ENCODE assay signal across 25 cellular contexts in the genomic region with DNA sequence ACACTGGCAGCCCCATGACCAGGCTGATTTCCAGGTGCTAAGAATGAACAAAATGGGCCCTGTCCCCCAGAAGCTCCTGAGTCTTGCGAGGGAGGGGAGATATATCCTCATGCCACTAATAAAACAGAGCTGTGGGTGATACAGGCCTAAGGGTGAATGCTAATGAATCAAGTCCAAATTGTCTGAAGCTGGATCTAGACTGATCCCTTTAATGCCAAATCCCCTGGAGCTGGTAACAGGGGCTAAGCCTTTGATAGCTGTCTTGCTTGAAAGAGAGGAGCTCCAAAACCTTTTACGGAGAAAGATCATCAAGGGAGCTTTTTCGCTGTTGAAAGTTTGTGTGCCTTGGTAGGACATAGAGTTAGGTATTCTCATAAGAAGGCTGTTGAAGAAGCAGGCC.
A peak's percentile ranks its signal among the peaks of the same experiment; 100 is the strongest.
DNase-seq lines count a peak whose midpoint lies in the region; ATAC-seq and TF ChIP-seq lines count a peak whose summit lies in the region.
"Had no signal": no experiment of that assay in that cellular context is flagged by ENCODE, and none has a peak within 500 bp of the region (broad histone marks: within the 10 kb centered on the region; RNA-seq: fewer than 3 reads in every experiment).

No MANE protein-coding gene starts in this region.

- H3K4me3 ChIP-seq in BLaER1 treated with 17β-estradiol and CSF1 and Interleukin-3, amounts not matched to agents 10 nM and 100 nM, result peak overlapping the region in 2 of 10 experiments; percentile 11 to 14; a peak in 2 of 20 replicates
- H3K4me3 ChIP-seq in dorsolateral prefrontal cortex (no peak overlapping the region), GM23338 (no peak overlapping the region)
- H3K4me3 ChIP-seq: A549, SJSA1, skin epidermis, transverse colon had no signal

- H3K9ac ChIP-seq in BLaER1 treated with 17β-estradiol and CSF1 and Interleukin-3, amounts not matched to agents 10 nM and 100 nM, result peak overlapping the region in 4 of 11 experiments; percentile 10 to 41 (median 36); a peak in 4 of 22 replicates

- no peaks in the 10 kb centered on the region for H3F3A ChIP-seq in GM23338 (replicated peaks; ENCODE audit: low read depth)

- H3K4me2 ChIP-seq in BLaER1 treated with 17β-estradiol and CSF1 and Interleukin-3, amounts not matched to agents 10 nM and 100 nM, result peak overlapping the region in 10 of 11 experiments; percentile 49 to 91 (median 78); a peak in 16 of 22 replicates
- no peak overlapping the region for H3K4me2 ChIP-seq in GM23338
- H3K4me2 ChIP-seq: A549 had no signal

- peak overlapping the region in 10 of 11 experiments; percentile 3 to 76 (median 54); a peak in 16 of 22 replicates for H3K27ac ChIP-seq in BLaER1 treated with 17β-estradiol and CSF1 and Interleukin-3, amounts not matched to agents 10 nM and 100 nM
- H3K27ac ChIP-seq in dorsolateral prefrontal cortex (peak overlapping the region in 54 of 59 donors; percentile 14 to 99 (median 92)), GM23338 (ENCODE audit: low read depth) (no peak overlapping the region)
- H3K27ac ChIP-seq: A549, SJSA1, transverse colon had no signal

- no peaks in the 10 kb centered on the region for H3K27me3 Mint-ChIP-seq in progenitor cell of endocrine pancreas
- peaks cover 2% of the 10 kb centered on the region for H3K27me3 Mint-ChIP-seq in GM23338 (ENCODE audit: insufficient read depth, low read depth, poor library complexity)
- H3K27me3 Mint-ChIP-seq: activated B cell treated with CpG ODN at 0.5 μM for 24 hours; activated CD4-positive, alpha-beta memory T cell treated with anti-CD3 and anti-CD28 coated beads for 36 hours; stimulated activated naive B cell treated with anti-CD40 and anti-IgM and Interleukin-4, amounts not matched to agents 10 μg/mL and 1 μg/mL and 100 μg/mL, for 72 hours had no signal

- peaks cover 0 to 26% (median 6%) of the 10 kb centered on the region in 11 experiments; a peak in 11 of 22 replicates for H3K36me3 ChIP-seq in BLaER1 treated with 17β-estradiol and CSF1 and Interleukin-3, amounts not matched to agents 10 nM and 100 nM
- H3K36me3 ChIP-seq in GM23338 (ENCODE audit: insufficient read depth), result no peaks in the 10 kb centered on the region
- H3K36me3 ChIP-seq: BE2C, SJSA1, transverse colon had no signal

- H3K9me2 ChIP-seq in GM23338 (ENCODE audit: insufficient read depth), result peaks cover 13% of the 10 kb centered on the region; the same call in 1 of the 2 replicates

- H3K9me3 ChIP-seq in BLaER1 treated with 17β-estradiol and CSF1 and Interleukin-3, amounts not matched to agents 10 nM and 100 nM (replicated peaks in 1 of 11), result peaks cover 0 to 11% (median 0%) of the 10 kb centered on the region in 11 experiments; a peak in 4 of 22 replicates
- H3K9me3 ChIP-seq: A549, BE2C, SJSA1, transverse colon had no signal

- TF ChIP-seq CTCF in dorsolateral prefrontal cortex (IDR thresholded peaks at IDR 0.05 in 54 of 56, conservative IDR thresholded peaks at IDR 0.05 in 2 of 56; ENCODE audit: low read depth in 1 of 56, partially characterized antibody in 56 of 56) (no peak), progenitor cell of endocrine pancreas (IDR thresholded peaks at IDR 0.05; ENCODE audit: unreplicated experiment) (no peak), GM23338 (conservative IDR thresholded peaks at IDR 0.05; ENCODE audit: low read depth in 2 of 2) (no peak)

- H3K27ac Mint-ChIP-seq in progenitor cell of endocrine pancreas (peak overlapping the region; percentile 81), GM23338 (no peak overlapping the region)
- H3K27ac Mint-ChIP-seq: activated B cell treated with CpG ODN at 0.5 μM for 24 hours; activated CD4-positive, alpha-beta memory T cell treated with anti-CD3 and anti-CD28 coated beads for 36 hours; nephron progenitor cell; stimulated activated naive B cell treated with anti-CD40 and anti-IgM and Interleukin-4, amounts not matched to agents 10 μg/mL and 1 μg/mL and 100 μg/mL, for 72 hours; T-helper 2 cell treated with Interferon-gamma antibody and Interleukin-4, amounts not matched to agents 5 μg/mL and 100 μg/mL, for 36 hours had no signal

- peaks cover 5 to 62% (median 23%) of the 10 kb centered on the region in 10 experiments; a peak in 18 of 20 replicates for H3K4me1 ChIP-seq in BLaER1 treated with 17β-estradiol and CSF1 and Interleukin-3, amounts not matched to agents 10 nM and 100 nM
- peaks cover 19% of the 10 kb centered on the region for H3K4me1 ChIP-seq in GM23338 (ENCODE audit: insufficient read depth)
- H3K4me1 ChIP-seq: BE2C, SJSA1 had no signal

- intact Hi-C loops in dorsolateral prefrontal cortex (cut with DNase I), result no loop called here

- H3K4me1 Mint-ChIP-seq in progenitor cell of endocrine pancreas (ENCODE audit: low read depth) (peaks cover 36% of the 10 kb centered on the region), GM23338 (peaks cover 32% of the 10 kb centered on the region)

- H3K9me3 Mint-ChIP-seq in progenitor cell of endocrine pancreas (ENCODE audit: low read depth), result no peaks in the 10 kb centered on the region
- no peaks in the 10 kb centered on the region for H3K9me3 Mint-ChIP-seq in GM23338
- H3K9me3 Mint-ChIP-seq: activated B cell treated with CpG ODN at 0.5 μM for 24 hours; activated CD4-positive, alpha-beta memory T cell treated with anti-CD3 and anti-CD28 coated beads for 36 hours; nephron progenitor cell; stimulated activated naive B cell treated with anti-CD40 and anti-IgM and Interleukin-4, amounts not matched to agents 10 μg/mL and 1 μg/mL and 100 μg/mL, for 72 hours; T-helper 2 cell treated with Interferon-gamma antibody and Interleukin-4, amounts not matched to agents 5 μg/mL and 100 μg/mL, for 36 hours had no signal

- no peaks in the 10 kb centered on the region for H3K79me2 ChIP-seq in GM23338 (replicated peaks; ENCODE audit: insufficient read depth)

- ATAC-seq in GM21423 (IDR thresholded peaks at IDR 0.05; ENCODE audit: unreplicated experiment) (no peak), GM23338 (no peak), GM19324 (IDR thresholded peaks at IDR 0.05; ENCODE audit: low FRiP score, unreplicated experiment) (no peak)
- ATAC-seq: A549, left colon had no signal

- H4K20me1 ChIP-seq in BLaER1 treated with 17β-estradiol and CSF1 and Interleukin-3, amounts not matched to agents 10 nM and 100 nM, result peaks cover 0 to 34% (median 0%) of the 10 kb centered on the region in 11 experiments; a peak in 4 of 22 replicates
- H4K20me1 ChIP-seq in GM23338 (replicated peaks; ENCODE audit: insufficient read depth), result no peaks in the 10 kb centered on the region

- peaks cover 1% of the 10 kb centered on the region for H3K36me3 Mint-ChIP-seq in progenitor cell of endocrine pancreas (ENCODE audit: insufficient read depth)
- no peaks in the 10 kb centered on the region for H3K36me3 Mint-ChIP-seq in GM23338 (ENCODE audit: low read depth)

- no peak overlapping the region for H2AFZ ChIP-seq in GM23338

- DNase-seq in NCI-H82 (lab: John Stamatoyannopoulos, UW) (peak; percentile 96), dorsolateral prefrontal cortex (no peak), progenitor cell of endocrine pancreas (ENCODE audit: low spot score, unreplicated experiment) (no peak), GM23338 (ENCODE audit: low spot score) (no peak)
- no peak for DNase-seq in activated CD8-positive, alpha-beta memory T cell treated with anti-CD3 and anti-CD28 coated beads, Interleukin-2, amount 50 U/mL, for 48 hours
- DNase-seq: activated B cell treated with CpG ODN at 0.5 μM for 24 hours; activated gamma-delta T cell; BE2C; dermis blood vessel endothelial cell; H7; head of caudate nucleus; left colon; NCI-H1417 treated with DMSO at 0.1 percent for 48 hours; nephron progenitor cell; stimulated activated CD4-positive, alpha-beta T cell treated with anti-CD3 and anti-CD28 coated beads, Interleukin-2, amount 100 ng/mL, for 24 hours; stimulated activated naive B cell treated with anti-CD40 and anti-IgM and Interleukin-4, amounts not matched to agents 10 μg/mL and 1 μg/mL and 100 μg/mL, for 72 hours; transverse colon had no signal

- peaks cover 0 to 5% (median 0%) of the 10 kb centered on the region in 11 experiments; a peak in 6 of 22 replicates for H3K27me3 ChIP-seq in BLaER1 treated with 17β-estradiol and CSF1 and Interleukin-3, amounts not matched to agents 10 nM and 100 nM
- no peaks in the 10 kb centered on the region for H3K27me3 ChIP-seq in dorsolateral prefrontal cortex
- H3K27me3 ChIP-seq in GM23338 (ENCODE audit: insufficient read depth), result no peaks in the 10 kb centered on the region
- H3K27me3 ChIP-seq: BE2C, SJSA1, transverse colon had no signal

- no peak overlapping the region for H3K4me3 Mint-ChIP-seq in progenitor cell of endocrine pancreas (ENCODE audit: low read depth)
- H3K4me3 Mint-ChIP-seq in GM23338, result no peak overlapping the region
- H3K4me3 Mint-ChIP-seq: activated B cell treated with CpG ODN at 0.5 μM for 24 hours; activated CD4-positive, alpha-beta memory T cell treated with anti-CD3 and anti-CD28 coated beads for 36 hours; nephron progenitor cell; stimulated activated naive B cell treated with anti-CD40 and anti-IgM and Interleukin-4, amounts not matched to agents 10 μg/mL and 1 μg/mL and 100 μg/mL, for 72 hours; T-helper 2 cell treated with Interferon-gamma antibody and Interleukin-4, amounts not matched to agents 5 μg/mL and 100 μg/mL, for 36 hours had no signal

TF ChIP-seq in GM23338, 12 proteins besides CTCF, POLR2A, EP300 and RAD21:
- TF ChIP-seq CREB1 (CRISPR knock-in tag; IDR thresholded peaks at IDR 0.05; ENCODE audit: low read depth), result no peak
TF ChIP-seq in GM23338: peak in this region for 0.
